ENCODE assay signal across 9 cellular contexts in the genomic region with DNA sequence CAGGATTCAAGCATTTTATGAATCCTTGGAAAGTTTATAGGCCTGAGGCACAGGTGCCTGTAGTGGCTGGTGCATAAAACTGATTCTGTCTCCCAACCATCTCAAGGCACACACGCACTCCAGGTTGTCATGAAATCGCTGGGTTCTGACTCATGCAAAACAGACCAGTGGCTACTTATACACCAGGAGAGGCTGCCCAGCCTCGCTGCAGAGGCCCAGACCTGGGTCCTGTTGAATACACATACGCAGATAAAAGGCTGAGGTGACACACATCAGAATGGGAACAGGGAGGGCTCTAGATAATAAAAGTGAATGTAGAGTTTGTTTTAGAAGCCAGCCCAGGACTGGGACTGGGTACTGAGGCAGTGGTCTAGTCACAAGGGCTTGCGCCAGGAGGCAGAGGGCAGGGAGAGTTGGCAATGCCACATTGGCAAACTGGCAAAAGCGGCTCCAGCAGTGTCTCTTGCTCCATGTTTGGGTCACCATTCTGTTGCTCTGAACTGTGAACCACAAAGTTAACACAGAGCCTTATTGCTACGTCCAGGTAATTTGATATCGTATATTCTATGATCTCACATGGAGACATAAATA. TPM values are rescaled to one million over a fixed set of nuclear protein-coding genes. Genes with fewer than 3 reads are reported as not detected.
DNase-seq lines count a peak whose midpoint lies in the region; ATAC-seq and TF ChIP-seq lines count a peak whose summit lies in the region.
"Had no signal": no experiment of that assay in that cellular context is flagged by ENCODE, and none has a peak within 500 bp of the region (broad histone marks: within the 10 kb centered on the region; RNA-seq: fewer than 3 reads in every experiment).

No MANE protein-coding gene starts in this region.

- in situ Hi-C loops in HAP-1 (cut with MboI; ENCODE audit: low sequenced_read_pairs), result no loop called here

- H3K9me3 ChIP-seq in HAP-1, result no peaks in the 10 kb centered on the region
- no peaks in the 10 kb centered on the region for H3K9me3 ChIP-seq in esophagus squamous epithelium

- H3K4me1 ChIP-seq in HAP-1, result peaks cover 7% of the 10 kb centered on the region; the same call in 1 of the 2 replicates
- peaks cover 3 to 16% (median 4%) of the 10 kb centered on the region in 3 donors for H3K4me1 ChIP-seq in esophagus squamous epithelium

- intact Hi-C loops in esophagus squamous epithelium (cut with DNase I), result loop anchor here (10.0 kb wide), 1 partner anchor 585 kb away; a partner anchor contains a TSS

- H3K27ac ChIP-seq in esophagus squamous epithelium, result no peak overlapping the region

- 88 to 95% methylated on average over 7 of the region's 8 CpGs for WGBS in esophagus squamous epithelium, 2 donors

- DNase-seq in HAP-1 (ENCODE audit: low spot score in 2 of 2) (no peak), SHP77 treated with DMSO at 0.1 percent for 48 hours (lab: John Stamatoyannopoulos, UW) (peak; percentile 25), esophagus squamous epithelium (lab: John Stamatoyannopoulos, UW) (no peak), renal cortical epithelial cell (ENCODE audit: low read depth) (peak; percentile 28), NCI-H1105 (lab: John Stamatoyannopoulos, UW) (no peak)
- DNase-seq: activated effector memory CD4-positive, alpha-beta T cell treated with anti-CD3 and anti-CD28 coated beads, Interleukin-2, amount 50 U/mL, for 16 hours; NCI-H526 treated with DMSO at 0.1 percent for 48 hours had no signal

- TF ChIP-seq CTCF in esophagus squamous epithelium (IDR thresholded peaks at IDR 0.05), result no peak

- H3K27me3 ChIP-seq in HAP-1 (ENCODE audit: low read depth) (no peaks in the 10 kb centered on the region), esophagus squamous epithelium (no peaks in the 10 kb centered on the region)

- H3K36me3 ChIP-seq in HAP-1 (replicated peaks) (no peaks in the 10 kb centered on the region), esophagus squamous epithelium (no peaks in the 10 kb centered on the region)

- H3K4me3 ChIP-seq in HAP-1, result peak overlapping the region; percentile 75
- H3K4me3 ChIP-seq in esophagus squamous epithelium, result peak overlapping the region in 3 of 4 donors; percentile 69 to 78 (median 74)

- ATAC-seq in GM19035 (IDR thresholded peaks at IDR 0.05; ENCODE audit: unreplicated experiment), result no peak
- ATAC-seq in HG03469 (IDR thresholded peaks at IDR 0.05; ENCODE audit: unreplicated experiment), result no peak

- TF ChIP-seq POLR2A in esophagus squamous epithelium (IDR thresholded peaks at IDR 0.05), result no peak

RNA-seq across cellular contexts. Expression of a gene that starts 13.6 kb away (rescaled TPM):
- total RNA-seq in esophagus squamous epithelium, result not detected
- total RNA-seq in renal cortical epithelial cell, result not detected in 2 replicates

RNA-seq across cellular contexts. Expression of a gene that starts 54.4 kb away (rescaled TPM):
- total RNA-seq in esophagus squamous epithelium, result not detected
- total RNA-seq in renal cortical epithelial cell, result not detected in 2 replicates

Comparison
In these comparisons a context has a peak if more than half of its experiments do, and no peak if none do; other contexts are left out.
1. DNase-seq: peak in SHP77 treated with DMSO at 0.1 percent for 48 hours (single experiment) and renal cortical epithelial cell (single experiment); none in HAP-1 (0 of 2), esophagus squamous epithelium (single experiment) and NCI-H1105 (single experiment).